Comparison of ENCODE assay signal across 10 cellular contexts in the genomic region with DNA sequence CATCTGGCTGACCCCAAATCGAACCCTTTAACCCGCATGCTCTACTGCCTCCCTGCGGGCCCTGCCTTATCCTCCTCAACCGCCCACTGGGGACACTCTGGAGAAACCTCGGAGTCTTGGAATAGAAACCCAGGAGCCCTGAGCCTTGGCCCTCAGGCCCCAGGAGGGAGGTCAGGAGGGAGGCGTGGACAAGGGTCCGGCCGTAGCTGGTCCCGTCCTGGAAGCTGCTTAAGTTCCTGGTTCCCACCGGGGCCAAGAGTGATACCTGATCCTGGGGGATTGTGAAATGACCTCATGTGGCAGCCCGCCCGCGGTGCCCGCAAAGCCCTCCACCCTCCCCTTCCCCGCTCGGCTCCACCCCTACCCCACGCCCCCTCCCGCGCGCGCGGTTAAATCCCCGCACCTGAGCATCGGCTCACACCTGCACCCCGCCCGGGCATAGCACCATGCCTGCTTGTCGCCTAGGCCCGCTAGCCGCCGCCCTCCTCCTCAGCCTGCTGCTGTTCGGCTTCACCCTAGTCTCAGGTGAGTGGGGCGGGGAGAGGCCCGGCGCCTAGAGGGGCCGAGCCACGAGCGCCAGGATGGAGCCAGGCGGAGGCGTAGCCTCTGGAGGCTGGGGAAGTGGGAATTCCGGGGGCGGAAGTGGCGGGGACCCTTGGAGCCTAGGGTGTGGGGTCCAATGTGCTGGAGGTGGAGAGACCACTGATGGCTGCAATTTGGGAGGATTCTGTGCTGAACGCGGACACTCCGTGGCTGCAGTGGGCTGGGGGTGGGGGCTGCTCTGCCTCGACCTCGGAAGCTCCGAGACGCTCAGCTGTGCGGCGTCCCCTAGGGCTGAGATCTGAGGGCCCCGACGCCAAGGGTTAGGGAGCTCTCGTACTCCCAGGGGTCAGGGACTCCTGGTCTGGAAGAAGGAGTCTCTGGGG. TPM values are rescaled to one million over a fixed set of nuclear protein-coding genes. Genes with fewer than 3 reads are reported as not detected.
DNase-seq lines count a peak whose midpoint lies in the region; ATAC-seq and TF ChIP-seq lines count a peak whose summit lies in the region.
"Had no signal": no experiment of that assay in that cellular context is flagged by ENCODE, and none has a peak within 500 bp of the region (broad histone marks: within the 10 kb centered on the region; RNA-seq: fewer than 3 reads in every experiment).

A gene with protein sequence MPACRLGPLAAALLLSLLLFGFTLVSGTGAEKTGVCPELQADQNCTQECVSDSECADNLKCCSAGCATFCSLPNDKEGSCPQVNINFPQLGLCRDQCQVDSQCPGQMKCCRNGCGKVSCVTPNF (plus strand): TSS at position 418 of the 926 bp plus-strand sequence. CDS start 29 bp downstream, at position 447.

- H3K4me1 ChIP-seq in right lobe of liver, result peaks cover 0 to 19% (median 0%) of the 10 kb centered on the region in 4 donors
- H3K4me1 ChIP-seq in thoracic aorta (ENCODE audit: control insufficient read depth in 1 of 2, low read depth in 2 of 2), result peaks cover 10 to 15% of the 10 kb centered on the region in 2 donors

- H3K27ac ChIP-seq in right lobe of liver, result no peak within 1 kb of the TSS
- H3K27ac ChIP-seq in thoracic aorta, result no peak within 1 kb of the TSS
- H3K27ac ChIP-seq: neutrophil had no signal

- intact Hi-C loops in MCF 10A (cut with micrococcal nuclease) (no loop called here), right lobe of liver (cut with DNase I) (no loop called here)

- H3K9me3 ChIP-seq in MG63 (peaks cover 4% of the 10 kb centered on the region; the same call in 1 of the 2 replicates), right lobe of liver (no peaks in the 10 kb centered on the region), thoracic aorta (no peaks in the 10 kb centered on the region)
- H3K9me3 ChIP-seq: neutrophil had no signal

- H3K36me3 ChIP-seq in MG63, result no peaks in the 10 kb centered on the region
- no peaks in the 10 kb centered on the region for H3K36me3 ChIP-seq in right lobe of liver
- no peaks in the 10 kb centered on the region for H3K36me3 ChIP-seq in thoracic aorta
- H3K36me3 ChIP-seq: neutrophil had no signal

- peak within 1 kb of the TSS; percentile 9 for H3K4me3 Mint-ChIP-seq in MCF 10A (ENCODE audit: unreplicated experiment)

- H3K27me3 Mint-ChIP-seq in MCF 10A (ENCODE audit: insufficient read depth, unreplicated experiment), result peaks cover 15% of the 10 kb centered on the region

- H3K27me3 ChIP-seq in MG63 (peaks cover 52% of the 10 kb centered on the region), right lobe of liver (peaks cover 0 to 16% of the 10 kb centered on the region in 2 donors), thoracic aorta (replicated peaks; ENCODE audit: insufficient read depth) (peaks cover 7% of the 10 kb centered on the region)

- no peak within 1 kb of the TSS for H3K27ac Mint-ChIP-seq in MCF 10A (ENCODE audit: low read depth, unreplicated experiment)

- H3K9me3 Mint-ChIP-seq in MCF 10A (ENCODE audit: unreplicated experiment), result no peaks in the 10 kb centered on the region

- BruUV-seq in MCF 10A (replicated peaks; lab: Mats Ljungman, UMichigan), result no TSS peak

- WGBS in right lobe of liver (ENCODE audit: insufficient coverage, low coverage, low lambda C conversion rate, missing lambda C conversion rate), result 16% methylated on average over 10 of the region's 54 CpGs

- no peak for TF ChIP-seq CTCF in MCF 10A (IDR thresholded peaks at IDR 0.05; ENCODE audit: unreplicated experiment)
- no peak for TF ChIP-seq CTCF in right lobe of liver (IDR thresholded peaks at IDR 0.05)
- TF ChIP-seq CTCF in thoracic aorta (IDR thresholded peaks at IDR 0.05), result no peak

- CTCF ChIA-PET in MCF 10A (lab: Yijun Ruan, JAX), result interaction anchor here (0.6 to 2.9 kb wide), 5 partner anchors 11 to 483 kb away, joined by 3 to 10 read pairs (median 4); no protein-coding TSS in a partner anchor

- ATAC-seq in right lobe of liver, result peak; percentile 16 to 51 (median 24)
- ATAC-seq in thoracic aorta (ENCODE audit: insufficient number of reproducible peaks, low FRiP score, low read depth), result no peak
- ATAC-seq in GM18870 (IDR thresholded peaks at IDR 0.05; ENCODE audit: unreplicated experiment), result no peak
- ATAC-seq in GM19035 (IDR thresholded peaks at IDR 0.05; ENCODE audit: unreplicated experiment), result no peak

- H3K36me3 Mint-ChIP-seq in MCF 10A (ENCODE audit: insufficient read depth, unreplicated experiment), result no peaks in the 10 kb centered on the region

- H3K4me3 ChIP-seq in MG63, result peak within 1 kb of the TSS; percentile 20
- peak within 1 kb of the TSS; percentile 4 to 48 (median 31) for H3K4me3 ChIP-seq in right lobe of liver
- peak within 1 kb of the TSS; percentile 70 for H3K4me3 ChIP-seq in thoracic aorta

- H3K4me1 Mint-ChIP-seq in MCF 10A (ENCODE audit: insufficient read depth, unreplicated experiment), result no peaks in the 10 kb centered on the region

- POLR2A ChIA-PET in MCF 10A (lab: Yijun Ruan, JAX), result no interaction called here

- no peak for TF ChIP-seq POLR2A in right lobe of liver (IDR thresholded peaks at IDR 0.05)

- DNase-seq in DMS153 (lab: John Stamatoyannopoulos, UW) (peak; percentile 58), MG63 (no peak), MCF 10A (ENCODE audit: unreplicated experiment) (no peak), right lobe of liver (no peak), thoracic aorta (ENCODE audit: low spot score) (no peak)
- no peak for DNase-seq in activated CD8-positive, alpha-beta memory T cell treated with anti-CD3 and anti-CD28 coated beads, Interleukin-2, amount 50 U/mL, for 4 hours

RNA-seq across cellular contexts. Expression of the gene that starts here (rescaled TPM):
- not detected in 2 replicates for total RNA-seq in MG63 (2014; rRNA removed; shearing (Covaris generic); ENCODE audit: low replicate concordance)
- total RNA-seq in MCF 10A (2022) (not detected in 2 replicates), right lobe of liver (1 to 10 TPM in 4 of 6 experiments, under 1 TPM in 1, not detected in 1; 0.77 to 2.8 (median 1.8) TPM), thoracic aorta (not detected)
- total RNA-seq: HT1080 had no signal

Comparison
In these comparisons a context has a peak if more than half of its experiments do, and no peak if none do; other contexts are left out.
1. H3K4me3 ChIP-seq: peak in every context shown above with its lines; median percentile 70 in thoracic aorta; 31 in right lobe of liver; 20 in MG63.
2. ATAC-seq: peak in right lobe of liver (4 of 4); none in thoracic aorta (single experiment), GM18870 (single experiment) and GM19035 (single experiment).